Comparison of ENCODE assay signal across 2 cellular contexts in the genomic region with DNA sequence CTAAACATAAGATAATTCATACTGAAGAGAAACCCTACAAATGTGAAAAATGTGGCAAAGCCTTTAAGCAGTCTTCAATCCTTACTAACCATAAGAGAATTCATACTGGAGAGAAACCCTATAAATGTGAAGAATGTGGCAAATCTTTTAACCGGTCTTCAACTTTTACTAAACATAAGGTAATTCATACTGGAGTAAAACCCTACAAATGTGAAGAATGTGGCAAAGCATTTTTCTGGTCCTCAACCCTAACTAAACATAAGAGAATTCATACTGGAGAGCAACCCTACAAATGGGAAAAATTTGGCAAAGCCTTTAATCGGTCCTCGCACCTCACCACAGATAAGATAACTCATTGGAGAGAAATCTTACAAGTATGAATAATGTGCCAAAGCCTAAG.
TF ChIP-seq lines count a peak whose summit lies in the region.

No MANE protein-coding gene starts in this region.

TF ChIP-seq in K562, 482 proteins besides CTCF, POLR2A, EP300 and RAD21:
- TF ChIP-seq ZNF274 (IDR thresholded peaks at IDR 0.05; ENCODE audit: borderline replicate concordance, low read depth, low read length) (peak; percentile 95), TRIM28 (IDR thresholded peaks at IDR 0.05) (peak; percentile 44; the same call in 1 of the 2 replicates), ZNF785 (CRISPR knock-in tag; IDR thresholded peaks at IDR 0.05) (no peak), ASH1L (IDR thresholded peaks at IDR 0.05; ENCODE audit: borderline replicate concordance, low read depth, partially characterized antibody) (no peak), HNRNPUL1 (IDR thresholded peaks at IDR 0.05; ENCODE audit: low read length) (no peak), ARNT (IDR thresholded peaks at IDR 0.05) (no peak), TEAD2 (tag; IDR thresholded peaks at IDR 0.05) (no peak), THRAP3 (IDR thresholded peaks at IDR 0.05; ENCODE audit: borderline replicate concordance) (no peak)

TF ChIP-seq in liver, 16 proteins besides CTCF, POLR2A, EP300 and RAD21:
- TF ChIP-seq GABPA (IDR thresholded peaks at IDR 0.05 in 1 of 2, conservative IDR thresholded peaks at IDR 0.05 in 1 of 2) (no peak), FOXA1 (IDR thresholded peaks at IDR 0.05) (no peak), FOXA2 (IDR thresholded peaks at IDR 0.05) (no peak), HNF4A (conservative IDR thresholded peaks at IDR 0.05) (no peak), SP1 (IDR thresholded peaks at IDR 0.05) (no peak), JUND (IDR thresholded peaks at IDR 0.05) (no peak), NR2F2 (IDR thresholded peaks at IDR 0.05) (no peak)
- TF ChIP-seq, protein P1, sequence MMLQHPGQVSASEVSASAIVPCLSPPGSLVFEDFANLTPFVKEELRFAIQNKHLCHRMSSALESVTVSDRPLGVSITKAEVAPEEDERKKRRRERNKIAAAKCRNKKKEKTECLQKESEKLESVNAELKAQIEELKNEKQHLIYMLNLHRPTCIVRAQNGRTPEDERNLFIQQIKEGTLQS (IDR thresholded peaks at IDR 0.05), result no peak
- TF ChIP-seq, protein P2, sequence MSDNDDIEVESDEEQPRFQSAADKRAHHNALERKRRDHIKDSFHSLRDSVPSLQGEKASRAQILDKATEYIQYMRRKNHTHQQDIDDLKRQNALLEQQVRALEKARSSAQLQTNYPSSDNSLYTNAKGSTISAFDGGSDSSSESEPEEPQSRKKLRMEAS (IDR thresholded peaks at IDR 0.05), result no peak
